In genomic region chr1:63524166-63524565, GRCh38 we compare ENCODE assay signal across 8 cellular contexts. TPM values are rescaled to one million over a fixed set of nuclear protein-coding genes. Genes with fewer than 3 reads are reported as not detected.
DNase-seq lines count a peak whose midpoint lies in the region; ATAC-seq, FAIRE-seq and TF ChIP-seq lines count a peak whose summit lies in the region.

No MANE protein-coding gene starts in this region.

- no peak for TF ChIP-seq POLR2A in GM12892 (IDR thresholded peaks at IDR 0.05; ENCODE audit: low read depth, low read length)

- TF ChIP-seq CTCF in OCI-LY3 (IDR thresholded peaks at IDR 0.05; ENCODE audit: low read depth, low read length) (no peak), endothelial cell (IDR thresholded peaks at IDR 0.05; ENCODE audit: unreplicated experiment) (no peak), parathyroid adenoma (IDR thresholded peaks at IDR 0.05) (no peak)

- H3K27me3 ChIP-seq in OCI-LY3 (ENCODE audit: low read depth, low read length) (no peaks in the 10 kb centered on the region), parathyroid adenoma (ENCODE audit: control insufficient read depth, insufficient read depth, low read length) (no peaks in the 10 kb centered on the region)

- peak overlapping the region; percentile 81; the same call in 1 of the 2 replicates for H2AFZ ChIP-seq in OCI-LY3 (ENCODE audit: low read depth, low read length)
- peak overlapping the region; percentile 78 for H2AFZ ChIP-seq in parathyroid adenoma

- no peaks in the 10 kb centered on the region for H3K9me3 Mint-ChIP-seq in endothelial cell (ENCODE audit: unreplicated experiment)

- peaks cover 14% of the 10 kb centered on the region for H3K4me1 ChIP-seq in OCI-LY3 (ENCODE audit: low read length)
- H3K4me1 ChIP-seq in parathyroid adenoma = peaks cover 3% of the 10 kb centered on the region

- in situ Hi-C loops in G401 (cut with HindIII; ENCODE audit: low sequenced_read_pairs) = no loop called here

- H3K4me2 ChIP-seq in OCI-LY3 (ENCODE audit: low read length) (peak overlapping the region; percentile 79), parathyroid adenoma (ENCODE audit: low read length) (peak overlapping the region; percentile 80)

- H3K79me2 ChIP-seq in OCI-LY3 (ENCODE audit: low read length) (peaks cover 35% of the 10 kb centered on the region), parathyroid adenoma (peaks cover 4% of the 10 kb centered on the region)

- ATAC-seq in HG03196 (IDR thresholded peaks at IDR 0.05; ENCODE audit: unreplicated experiment) = no peak

- DNase-seq in G401 (ENCODE audit: low spot score) = peak; percentile 16
- no peak for DNase-seq in endothelial cell (ENCODE audit: low spot score)
- DNase-seq in NCI-H1092 (lab: John Stamatoyannopoulos, UW) = no peak
- DNase-seq in GM12892 (ENCODE audit: insufficient read length) = no peak
- no peak for DNase-seq in amniotic stem cell (lab: John Stamatoyannopoulos, UW)

- H3K9me3 ChIP-seq in OCI-LY3 (ENCODE audit: insufficient read depth, low read length) = no peaks in the 10 kb centered on the region
- H3K9me3 ChIP-seq in parathyroid adenoma (ENCODE audit: control insufficient read depth, low read length) = no peaks in the 10 kb centered on the region

- peaks cover 9% of the 10 kb centered on the region for H3K4me1 Mint-ChIP-seq in endothelial cell (ENCODE audit: unreplicated experiment)

- no peaks in the 10 kb centered on the region for H4K20me1 ChIP-seq in OCI-LY3 (ENCODE audit: insufficient read depth, low read length)

- FAIRE-seq in GM12892 (lab: Jason Lieb, UNC) = no peak

- no peaks in the 10 kb centered on the region for H3K36me3 ChIP-seq in OCI-LY3 (replicated peaks; ENCODE audit: low read depth, low read length)
- H3K36me3 ChIP-seq in parathyroid adenoma (ENCODE audit: control insufficient read depth, insufficient read depth, low read length) = no peaks in the 10 kb centered on the region

- peak overlapping the region; percentile 86 for H3K4me3 ChIP-seq in OCI-LY3 (ENCODE audit: low read length)
- H3K4me3 ChIP-seq in parathyroid adenoma (ENCODE audit: low read depth, low read length) = peak overlapping the region; percentile 96

- H3K4me3 Mint-ChIP-seq in endothelial cell (ENCODE audit: unreplicated experiment) = peak overlapping the region; percentile 95

- no peak overlapping the region for H3K27ac ChIP-seq in OCI-LY3 (ENCODE audit: low read length)
- H3K27ac ChIP-seq in parathyroid adenoma = no peak overlapping the region

- H3K27me3 Mint-ChIP-seq in endothelial cell (ENCODE audit: unreplicated experiment) = no peaks in the 10 kb centered on the region

- peak overlapping the region; percentile 91 for H3K27ac Mint-ChIP-seq in endothelial cell (ENCODE audit: unreplicated experiment)

- peak overlapping the region; percentile 82 for H3K9ac ChIP-seq in OCI-LY3 (ENCODE audit: low read length)
- no peak overlapping the region for H3K9ac ChIP-seq in parathyroid adenoma

- H3K36me3 Mint-ChIP-seq in endothelial cell (ENCODE audit: low read depth, unreplicated experiment) = no peaks in the 10 kb centered on the region

RNA-seq across cellular contexts. Expression of gene EFCAB7, which starts 0.8 kb away (rescaled TPM):
- 4.6 and 7.6 TPM in 2 replicates for total RNA-seq in G401 (2014; rRNA removed; shearing (Covaris generic))
- 4.7 TPM for total RNA-seq in endothelial cell (ENCODE audit: unreplicated experiment)
- polyA plus RNA-seq in GM12892 (2012; ENCODE audit: missing spikeins) = 9.2 TPM

RNA-seq across cellular contexts. Expression of gene ITGB3BP, which starts 1.1 kb away (rescaled TPM):
- 31.0 and 35.9 TPM in 2 replicates for total RNA-seq in G401 (2014; rRNA removed; shearing (Covaris generic))
- total RNA-seq in endothelial cell (ENCODE audit: unreplicated experiment) = 20.9 TPM
- 77.8 TPM for polyA plus RNA-seq in GM12892 (2012; ENCODE audit: missing spikeins)
